2 cellular contexts compared by ENCODE assay signal in genomic region chr6:20645572-20645971, GRCh38.
DNase-seq lines count a peak whose midpoint lies in the region; ATAC-seq and TF ChIP-seq lines count a peak whose summit lies in the region.
"Not testable (repeated sequence)": the region's sequence is repeated elsewhere in the genome, so short reads cannot be mapped to it uniquely, and the experiment has no call there.

No MANE protein-coding gene starts in this region.

- H3K9me3 Mint-ChIP-seq in WTC11 = not testable (repeated sequence)

- CTCF ChIA-PET in WTC11 (lab: Charles Lee) = not testable (repeated sequence)

- H3K4me3 Mint-ChIP-seq in WTC11 = not testable (repeated sequence)

- not testable (repeated sequence) for ATAC-seq in WTC11

- not testable (repeated sequence) for H3K27me3 Mint-ChIP-seq in WTC11 (ENCODE audit: low read depth)

- POLR2A ChIA-PET in WTC11 (lab: Charles Lee) = not testable (repeated sequence)

- H3K27ac Mint-ChIP-seq in WTC11 = not testable (repeated sequence)

- H3K36me3 Mint-ChIP-seq in WTC11 = not testable (repeated sequence)

- H3K4me1 Mint-ChIP-seq in WTC11 = peaks cover 13% of the 10 kb centered on the region

- not testable (repeated sequence) for TF ChIP-seq CTCF in WTC11 (IDR thresholded peaks at IDR 0.05)

- peak; percentile 3 for DNase-seq in DMS53 (lab: John Stamatoyannopoulos, UW)
- not testable (repeated sequence) for DNase-seq in WTC11 (ENCODE audit: low spot score)

TF ChIP-seq in WTC11, 78 proteins besides CTCF, POLR2A, EP300 and RAD21:
- TF ChIP-seq HMGA2 (CRISPR knock-in tag; IDR thresholded peaks at IDR 0.05) = peak; percentile 93
